1 cellular context compared by ENCODE assay signal in the genomic region with DNA sequence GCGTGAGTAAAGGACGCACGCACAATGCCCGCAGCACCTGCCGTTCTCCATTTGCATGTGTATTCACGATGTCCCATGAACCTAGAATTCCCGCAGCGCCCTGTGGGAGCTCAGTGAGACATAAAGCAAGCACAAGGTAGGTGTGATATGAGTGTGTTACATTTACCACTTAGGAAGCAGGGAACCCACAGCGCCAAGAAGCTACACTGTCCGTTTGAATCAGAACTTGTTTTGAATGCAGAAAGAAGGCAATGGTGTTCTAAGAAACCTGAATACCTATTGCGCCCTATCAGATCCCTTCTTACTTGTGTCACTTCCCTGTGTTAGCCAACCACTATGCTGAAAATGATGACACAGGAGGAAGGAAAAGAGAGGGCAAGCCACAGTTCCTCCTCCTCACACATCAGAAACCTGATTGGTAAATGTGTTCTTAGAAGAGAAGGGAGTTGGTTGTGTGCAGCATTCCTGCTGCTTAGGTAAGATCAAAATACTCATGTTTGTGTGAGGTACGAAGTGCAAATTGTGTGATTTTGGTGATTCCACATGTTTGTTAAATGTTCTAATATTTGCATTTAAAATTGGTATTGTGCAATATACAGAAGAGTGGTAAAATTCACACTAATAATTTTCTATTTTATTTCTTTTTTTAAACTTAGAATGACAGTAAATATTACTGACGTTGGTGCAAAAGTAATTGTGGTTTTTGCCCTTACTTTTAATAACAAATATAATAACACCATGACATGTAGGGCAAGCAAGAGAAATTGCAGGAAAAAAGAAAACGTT.
TF ChIP-seq lines count a peak whose summit lies in the region.

No MANE protein-coding gene starts in this region.

TF ChIP-seq in HepG2, 621 proteins besides CTCF, POLR2A, EP300 and RAD21:
- no peak for TF ChIP-seq ZBTB40 (IDR thresholded peaks at IDR 0.05)
- no peak for TF ChIP-seq ZBTB40 (CRISPR knock-in tag; IDR thresholded peaks at IDR 0.05)
- peak; percentile 45; the same call in 1 of the 2 replicates for TF ChIP-seq CEBPB (IDR thresholded peaks at IDR 0.05; ENCODE audit: borderline replicate concordance, low read depth, low read length)
